ENCODE assay signal across 21 cellular contexts in genomic region chr7:151862606-151863381, GRCh38.
"Had no signal": no experiment of that assay in that cellular context is flagged by ENCODE, and none has a peak within 500 bp of the region (broad histone marks: within the 10 kb centered on the region; RNA-seq: fewer than 3 reads in every experiment).

No MANE protein-coding gene starts in this region.

- H3K27me3 Mint-ChIP-seq: memory B cell, type B pancreatic cell had no signal

- H3K9me3 ChIP-seq: ascending aorta, right lobe of liver, thoracic aorta had no signal

- H3K4me3 ChIP-seq: ascending aorta, right lobe of liver, skin epidermis, thoracic aorta had no signal

- H3K4me3 Mint-ChIP-seq: activated T-cell treated with anti-CD3 and anti-CD28 coated beads, Interleukin-2, amount 50 U/mL, for 72 hours; nephron; stimulated activated effector memory CD8-positive, alpha-beta T cell treated with anti-CD3 and anti-CD28 coated beads, Interleukin-12 subunit alpha, Interleukin-12 subunit beta, amount 100 ng/mL, for 72 hours; type B pancreatic cell; WTC11 had no signal

- H3K27ac Mint-ChIP-seq: activated T-cell treated with anti-CD3 and anti-CD28 coated beads, Interleukin-2, amount 50 U/mL, for 72 hours; nephron; stimulated activated effector memory CD8-positive, alpha-beta T cell treated with anti-CD3 and anti-CD28 coated beads, Interleukin-12 subunit alpha, Interleukin-12 subunit beta, amount 100 ng/mL, for 72 hours; type B pancreatic cell; WTC11 had no signal

- ATAC-seq: activated T-cell treated with anti-CD3 and anti-CD28 coated beads, Interleukin-2, amount 50 U/mL, for 72 hours; foreskin keratinocyte; stimulated activated effector memory CD8-positive, alpha-beta T cell treated with anti-CD3 and anti-CD28 coated beads, Interleukin-12 subunit alpha, Interleukin-12 subunit beta, amount 100 ng/mL, for 72 hours had no signal

- H3K4me1 ChIP-seq: ascending aorta, foreskin keratinocyte had no signal

- DNase-seq: activated gamma-delta T cell; activated naive CD4-positive, alpha-beta T cell treated with anti-CD3 and anti-CD28 coated beads, Interleukin-2, amount 50 U/mL, for 16 hours; activated T-cell treated with anti-CD3 and anti-CD28 coated beads, Interleukin-2, amount 50 U/mL, for 72 hours; brain microvascular endothelial cell; central memory CD4-positive, alpha-beta T cell; effector memory CD4-positive, alpha-beta T cell; foreskin keratinocyte; hippocampal formation; nucleus accumbens; stimulated activated CD4-positive, alpha-beta T cell treated with anti-CD3 and anti-CD28 coated beads, Interleukin-2, amount 100 ng/mL, for 24 hours; T-helper 1 cell; T-helper 9 cell had no signal

- H3K36me3 Mint-ChIP-seq: stimulated activated effector memory CD8-positive, alpha-beta T cell treated with anti-CD3 and anti-CD28 coated beads, Interleukin-12 subunit alpha, Interleukin-12 subunit beta, amount 100 ng/mL, for 72 hours; type B pancreatic cell; WTC11 had no signal

- H3K27ac ChIP-seq: ascending aorta, brain microvascular endothelial cell, foreskin keratinocyte, skin epidermis, thoracic aorta had no signal

- H3K36me3 ChIP-seq: ascending aorta, brain microvascular endothelial cell, thoracic aorta had no signal

- H3K27me3 ChIP-seq: ascending aorta, brain microvascular endothelial cell, foreskin keratinocyte, right lobe of liver had no signal

- H3K9me3 Mint-ChIP-seq: activated T-cell treated with anti-CD3 and anti-CD28 coated beads, Interleukin-2, amount 50 U/mL, for 72 hours; memory B cell; nephron; stimulated activated effector memory CD8-positive, alpha-beta T cell treated with anti-CD3 and anti-CD28 coated beads, Interleukin-12 subunit alpha, Interleukin-12 subunit beta, amount 100 ng/mL, for 72 hours; type B pancreatic cell; WTC11 had no signal
